In the genomic region with DNA sequence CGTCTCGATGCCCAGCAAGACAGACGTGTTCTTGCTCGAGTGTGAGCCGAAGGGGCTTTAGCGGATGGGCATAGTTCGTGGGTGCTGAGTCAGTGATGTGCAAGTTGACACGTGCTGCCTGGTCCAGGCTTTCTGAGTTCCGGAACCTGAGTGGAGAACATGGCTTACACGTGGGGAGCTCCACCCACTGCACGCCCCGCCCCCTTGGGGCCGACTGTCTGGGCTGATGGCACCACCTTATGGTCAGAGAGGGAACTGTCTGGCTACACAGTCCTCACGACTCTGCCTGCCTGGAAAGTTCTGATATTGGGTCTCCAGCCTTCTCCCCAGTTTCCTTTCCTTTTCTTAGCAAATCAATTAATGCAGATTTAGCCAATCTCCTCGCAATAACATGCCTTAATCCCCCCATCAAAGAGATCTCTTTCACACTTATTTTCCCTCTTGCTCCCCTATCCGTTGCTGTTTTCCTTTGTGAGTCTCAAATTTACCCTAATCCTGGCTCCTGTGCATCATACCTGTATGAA, we compare ENCODE assay signal across 1 cellular context.
TF ChIP-seq lines count a peak whose summit lies in the region.

No MANE protein-coding gene starts in this region.

TF ChIP-seq in WTC11, 78 proteins besides CTCF, POLR2A, EP300 and RAD21 (continued from another document):
- TF ChIP-seq, protein P1, sequence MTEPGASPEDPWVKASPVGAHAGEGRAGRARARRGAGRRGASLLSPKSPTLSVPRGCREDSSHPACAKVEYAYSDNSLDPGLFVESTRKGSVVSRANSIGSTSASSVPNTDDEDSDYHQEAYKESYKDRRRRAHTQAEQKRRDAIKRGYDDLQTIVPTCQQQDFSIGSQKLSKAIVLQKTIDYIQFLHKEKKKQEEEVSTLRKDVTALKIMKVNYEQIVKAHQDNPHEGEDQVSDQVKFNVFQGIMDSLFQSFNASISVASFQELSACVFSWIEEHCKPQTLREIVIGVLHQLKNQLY (CRISPR knock-in tag; IDR thresholded peaks at IDR 0.05) = no peak
- TF ChIP-seq, protein P2, sequence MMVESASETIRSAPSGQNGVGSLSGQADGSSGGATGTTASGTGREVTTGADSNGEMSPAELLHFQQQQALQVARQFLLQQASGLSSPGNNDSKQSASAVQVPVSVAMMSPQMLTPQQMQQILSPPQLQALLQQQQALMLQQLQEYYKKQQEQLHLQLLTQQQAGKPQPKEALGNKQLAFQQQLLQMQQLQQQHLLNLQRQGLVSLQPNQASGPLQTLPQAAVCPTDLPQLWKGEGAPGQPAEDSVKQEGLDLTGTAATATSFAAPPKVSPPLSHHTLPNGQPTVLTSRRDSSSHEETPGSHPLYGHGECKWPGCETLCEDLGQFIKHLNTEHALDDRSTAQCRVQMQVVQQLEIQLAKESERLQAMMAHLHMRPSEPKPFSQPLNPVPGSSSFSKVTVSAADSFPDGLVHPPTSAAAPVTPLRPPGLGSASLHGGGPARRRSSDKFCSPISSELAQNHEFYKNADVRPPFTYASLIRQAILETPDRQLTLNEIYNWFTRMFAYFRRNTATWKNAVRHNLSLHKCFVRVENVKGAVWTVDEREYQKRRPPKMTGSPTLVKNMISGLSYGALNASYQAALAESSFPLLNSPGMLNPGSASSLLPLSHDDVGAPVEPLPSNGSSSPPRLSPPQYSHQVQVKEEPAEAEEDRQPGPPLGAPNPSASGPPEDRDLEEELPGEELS (CRISPR knock-in tag; IDR thresholded peaks at IDR 0.05) = 0 out of 2 replicates have a peak, but pooled peaks have one; percentile 23
- TF ChIP-seq, protein P3, sequence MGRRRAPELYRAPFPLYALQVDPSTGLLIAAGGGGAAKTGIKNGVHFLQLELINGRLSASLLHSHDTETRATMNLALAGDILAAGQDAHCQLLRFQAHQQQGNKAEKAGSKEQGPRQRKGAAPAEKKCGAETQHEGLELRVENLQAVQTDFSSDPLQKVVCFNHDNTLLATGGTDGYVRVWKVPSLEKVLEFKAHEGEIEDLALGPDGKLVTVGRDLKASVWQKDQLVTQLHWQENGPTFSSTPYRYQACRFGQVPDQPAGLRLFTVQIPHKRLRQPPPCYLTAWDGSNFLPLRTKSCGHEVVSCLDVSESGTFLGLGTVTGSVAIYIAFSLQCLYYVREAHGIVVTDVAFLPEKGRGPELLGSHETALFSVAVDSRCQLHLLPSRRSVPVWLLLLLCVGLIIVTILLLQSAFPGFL (CRISPR knock-in tag; IDR thresholded peaks at IDR 0.05; ENCODE audit: borderline replicate concordance) = no peak
- no peak for TF ChIP-seq MYBL2 (CRISPR knock-in tag; IDR thresholded peaks at IDR 0.05)
- TF ChIP-seq HMGA2 (CRISPR knock-in tag; IDR thresholded peaks at IDR 0.05) = no peak
- TF ChIP-seq, protein P4, sequence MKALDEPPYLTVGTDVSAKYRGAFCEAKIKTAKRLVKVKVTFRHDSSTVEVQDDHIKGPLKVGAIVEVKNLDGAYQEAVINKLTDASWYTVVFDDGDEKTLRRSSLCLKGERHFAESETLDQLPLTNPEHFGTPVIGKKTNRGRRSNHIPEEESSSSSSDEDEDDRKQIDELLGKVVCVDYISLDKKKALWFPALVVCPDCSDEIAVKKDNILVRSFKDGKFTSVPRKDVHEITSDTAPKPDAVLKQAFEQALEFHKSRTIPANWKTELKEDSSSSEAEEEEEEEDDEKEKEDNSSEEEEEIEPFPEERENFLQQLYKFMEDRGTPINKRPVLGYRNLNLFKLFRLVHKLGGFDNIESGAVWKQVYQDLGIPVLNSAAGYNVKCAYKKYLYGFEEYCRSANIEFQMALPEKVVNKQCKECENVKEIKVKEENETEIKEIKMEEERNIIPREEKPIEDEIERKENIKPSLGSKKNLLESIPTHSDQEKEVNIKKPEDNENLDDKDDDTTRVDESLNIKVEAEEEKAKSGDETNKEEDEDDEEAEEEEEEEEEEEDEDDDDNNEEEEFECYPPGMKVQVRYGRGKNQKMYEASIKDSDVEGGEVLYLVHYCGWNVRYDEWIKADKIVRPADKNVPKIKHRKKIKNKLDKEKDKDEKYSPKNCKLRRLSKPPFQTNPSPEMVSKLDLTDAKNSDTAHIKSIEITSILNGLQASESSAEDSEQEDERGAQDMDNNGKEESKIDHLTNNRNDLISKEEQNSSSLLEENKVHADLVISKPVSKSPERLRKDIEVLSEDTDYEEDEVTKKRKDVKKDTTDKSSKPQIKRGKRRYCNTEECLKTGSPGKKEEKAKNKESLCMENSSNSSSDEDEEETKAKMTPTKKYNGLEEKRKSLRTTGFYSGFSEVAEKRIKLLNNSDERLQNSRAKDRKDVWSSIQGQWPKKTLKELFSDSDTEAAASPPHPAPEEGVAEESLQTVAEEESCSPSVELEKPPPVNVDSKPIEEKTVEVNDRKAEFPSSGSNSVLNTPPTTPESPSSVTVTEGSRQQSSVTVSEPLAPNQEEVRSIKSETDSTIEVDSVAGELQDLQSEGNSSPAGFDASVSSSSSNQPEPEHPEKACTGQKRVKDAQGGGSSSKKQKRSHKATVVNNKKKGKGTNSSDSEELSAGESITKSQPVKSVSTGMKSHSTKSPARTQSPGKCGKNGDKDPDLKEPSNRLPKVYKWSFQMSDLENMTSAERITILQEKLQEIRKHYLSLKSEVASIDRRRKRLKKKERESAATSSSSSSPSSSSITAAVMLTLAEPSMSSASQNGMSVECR (CRISPR knock-in tag; IDR thresholded peaks at IDR 0.05; ENCODE audit: borderline replicate concordance) = no peak
- TF ChIP-seq, protein P5, sequence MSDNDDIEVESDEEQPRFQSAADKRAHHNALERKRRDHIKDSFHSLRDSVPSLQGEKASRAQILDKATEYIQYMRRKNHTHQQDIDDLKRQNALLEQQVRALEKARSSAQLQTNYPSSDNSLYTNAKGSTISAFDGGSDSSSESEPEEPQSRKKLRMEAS (CRISPR knock-in tag; IDR thresholded peaks at IDR 0.05) = peak; percentile 96
- TF ChIP-seq ELF4 (CRISPR knock-in tag; IDR thresholded peaks at IDR 0.05; ENCODE audit: low read depth) = no peak
- TF ChIP-seq SMAD3 (CRISPR knock-in tag; IDR thresholded peaks at IDR 0.05; ENCODE audit: borderline replicate concordance) = no peak
- TF ChIP-seq, protein P6, sequence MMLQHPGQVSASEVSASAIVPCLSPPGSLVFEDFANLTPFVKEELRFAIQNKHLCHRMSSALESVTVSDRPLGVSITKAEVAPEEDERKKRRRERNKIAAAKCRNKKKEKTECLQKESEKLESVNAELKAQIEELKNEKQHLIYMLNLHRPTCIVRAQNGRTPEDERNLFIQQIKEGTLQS (CRISPR knock-in tag; conservative IDR thresholded peaks at IDR 0.05) = no peak
TF ChIP-seq in WTC11: peak in this region for 13.
